In the genomic region with DNA sequence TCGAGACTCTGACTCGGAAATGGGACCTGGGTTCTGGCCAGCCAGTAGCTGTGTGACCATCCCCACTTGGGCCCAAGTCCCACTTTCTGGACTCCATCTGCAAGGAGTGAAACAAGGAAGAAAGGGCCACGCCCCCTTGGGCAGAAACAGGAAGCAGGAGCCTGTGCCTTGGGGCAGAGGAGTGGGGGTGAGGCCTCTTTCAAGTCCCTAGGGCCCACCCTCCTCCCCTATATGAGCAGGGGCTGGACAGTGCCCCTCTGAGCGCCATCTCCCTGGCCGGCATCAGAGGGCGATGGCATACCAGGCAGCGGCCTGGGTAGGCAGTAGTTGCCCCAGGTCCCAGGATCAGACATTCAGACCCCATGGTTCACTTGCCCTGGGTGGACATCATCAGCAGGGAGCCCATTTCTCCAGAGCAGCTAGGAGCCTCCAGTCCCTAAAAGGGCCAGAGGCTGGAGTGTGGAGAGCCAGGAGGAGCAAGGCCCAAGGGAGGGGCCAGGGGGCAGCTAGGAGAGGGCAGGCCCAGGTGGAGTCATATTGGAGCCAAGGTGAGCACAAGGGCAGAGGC, we compare ENCODE assay signal across 8 cellular contexts. TPM values are rescaled to one million over a fixed set of nuclear protein-coding genes. Genes with fewer than 3 reads are reported as not detected.
DNase-seq lines count a peak whose midpoint lies in the region; ATAC-seq, FAIRE-seq and TF ChIP-seq lines count a peak whose summit lies in the region.

No MANE protein-coding gene starts in this region.

- peak overlapping the region; percentile 3 for H3K56ac ChIP-seq in H1 (replicated peaks; ENCODE audit: insufficient read length, low read depth, low read length)

- H3K4me1 ChIP-seq in H1 (replicated peaks in 1 of 4; ENCODE audit: control insufficient read depth in 3 of 4, insufficient read depth in 4 of 4, low read length in 3 of 4) (peaks cover 0 to 50% (median 38%) of the 10 kb centered on the region in 4 experiments; a peak in 6 of 7 replicates), muscle layer of colon (ENCODE audit: insufficient read depth, low read length) (peaks cover 63% of the 10 kb centered on the region)

- TF ChIP-seq CTCF in AG09309 (IDR thresholded peaks at IDR 0.05; ENCODE audit: control insufficient read depth, insufficient read depth, low read depth, low read length, missing control alignments) = peak; percentile 8
- peak; percentile 14 for TF ChIP-seq CTCF in NB4 (IDR thresholded peaks at IDR 0.05; ENCODE audit: low read depth, low read length)
- peak; percentile 10 to 24 (median 19) for TF ChIP-seq CTCF in H1 (IDR thresholded peaks at IDR 0.05; ENCODE audit: control extremely low read depth in 1 of 3, insufficient read depth in 1 of 3, low read depth in 1 of 3, low read length in 3 of 3)

- H3K23ac ChIP-seq in H1 (ENCODE audit: insufficient read length) = no peak overlapping the region

- peak overlapping the region in 1 of 4 experiments; percentile 40; a peak in 2 of 7 replicates for H3K9ac ChIP-seq in H1 (replicated peaks in 1 of 4; ENCODE audit: extremely low read depth in 1 of 4, low read depth in 3 of 4, low read length in 3 of 4)
- H3K9ac ChIP-seq in muscle layer of colon (ENCODE audit: low read length) = peak overlapping the region; percentile 71

- H4K20me1 ChIP-seq in H1 (replicated peaks in 1 of 2; ENCODE audit: control insufficient read depth in 1 of 2, insufficient read depth in 2 of 2, low read length in 2 of 2) = peaks cover 43 to 56% of the 10 kb centered on the region in 2 experiments

- peak overlapping the region; percentile 18; the same call in 1 of the 2 replicates for H2BK12ac ChIP-seq in H1 (ENCODE audit: low read depth, low read length)

- H3K4me2 ChIP-seq in H1 (ENCODE audit: insufficient read depth in 1 of 2, low read depth in 2 of 2, low read length in 2 of 2) = no peak overlapping the region

- H2BK15ac ChIP-seq in H1 (ENCODE audit: low read length) = peak overlapping the region; percentile 6; the same call in 1 of the 2 replicates

- DNase-seq in AG09309 (ENCODE audit: low read depth) (no peak), NB4 (ENCODE audit: low read depth) (peak; percentile 76), H1 (ENCODE audit: low read depth in 1 of 2, low spot score in 2 of 2) (no peak), DMS 273 (lab: John Stamatoyannopoulos, UW; ENCODE audit: unreplicated experiment) (no peak), NCI-H1417 treated with DMSO at 0.1 percent for 48 hours (lab: John Stamatoyannopoulos, UW) (no peak), NCI-H128 (lab: John Stamatoyannopoulos, UW; ENCODE audit: unreplicated experiment) (no peak)
- DNase-seq in stimulated activated naive CD8-positive, alpha-beta T cell treated with anti-CD3 and anti-CD28 coated beads, Interleukin-15, amount 100 ng/mL, for 72 hours = no peak

- no peak for TF ChIP-seq POLR2A in NB4 (IDR thresholded peaks at IDR 0.05; ENCODE audit: extremely low read depth, insufficient read length)
- no peak for TF ChIP-seq POLR2A in H1 (IDR thresholded peaks at IDR 0.05; ENCODE audit: control extremely low read depth in 1 of 2, low read depth in 2 of 2, low read length in 2 of 2)

- no peak overlapping the region for H3K4me3 ChIP-seq in AG09309 (ENCODE audit: control insufficient read depth, low read depth, low read length)
- H3K4me3 ChIP-seq in NB4 (ENCODE audit: low read depth, low read length) = no peak overlapping the region
- H3K4me3 ChIP-seq in H1 (ENCODE audit: extremely low read depth in 1 of 4, insufficient read depth in 2 of 4, low read depth in 3 of 4, low read length in 4 of 4) = no peak overlapping the region
- no peak overlapping the region for H3K4me3 ChIP-seq in muscle layer of colon (ENCODE audit: low read depth in 1 of 2, low read length in 2 of 2)

- H3K79me2 ChIP-seq in H1 (ENCODE audit: control insufficient read depth in 1 of 2, insufficient read depth in 2 of 2, low read length in 2 of 2) = peaks cover 15 to 98% of the 10 kb centered on the region in 2 experiments; a peak in 3 of 4 replicates

- H2AK5ac ChIP-seq in H1 (ENCODE audit: low read depth, low read length) = peak overlapping the region; percentile 65; the same call in 1 of the 2 replicates

- no peak for TF ChIP-seq EP300 in H1 (IDR thresholded peaks at IDR 0.05; ENCODE audit: borderline replicate concordance in 1 of 2, low read depth in 2 of 2, low read length in 2 of 2)

- H3K23me2 ChIP-seq in H1 (ENCODE audit: low read depth, low read length) = no peaks in the 10 kb centered on the region

- no peaks in the 10 kb centered on the region for H3K9me3 Mint-ChIP-seq in stimulated activated naive CD8-positive, alpha-beta T cell treated with anti-CD3 and anti-CD28 coated beads, Interleukin-15, amount 100 ng/mL, for 72 hours

- peak overlapping the region; percentile 36 for H2BK5ac ChIP-seq in H1 (ENCODE audit: low read depth, low read length)

- H3K27me3 Mint-ChIP-seq in stimulated activated naive CD8-positive, alpha-beta T cell treated with anti-CD3 and anti-CD28 coated beads, Interleukin-15, amount 100 ng/mL, for 72 hours = peaks cover 46% of the 10 kb centered on the region

- no peak overlapping the region for H2AFZ ChIP-seq in H1 (ENCODE audit: low read length)

- peaks cover 11% of the 10 kb centered on the region for H3K4me1 Mint-ChIP-seq in stimulated activated naive CD8-positive, alpha-beta T cell treated with anti-CD3 and anti-CD28 coated beads, Interleukin-15, amount 100 ng/mL, for 72 hours

- no peak overlapping the region for H2BK120ac ChIP-seq in H1 (replicated peaks; ENCODE audit: low read depth, low read length)

- H3K18ac ChIP-seq in H1 (ENCODE audit: extremely low read depth, low read length) = 0 out of 2 replicates have a peak overlapping the region, but pooled peaks have one; percentile 13

- H3K27ac Mint-ChIP-seq in stimulated activated naive CD8-positive, alpha-beta T cell treated with anti-CD3 and anti-CD28 coated beads, Interleukin-15, amount 100 ng/mL, for 72 hours = peak overlapping the region in 1 of 2 donors; percentile 28

- CTCF ChIA-PET in H1 (lab: Charles Lee; ENCODE audit: partially characterized antibody) = interaction anchor here (1.4 to 15.7 kb wide), 3 partner anchors 9 to 141 kb away, joined by 6 to 236 read pairs (median 10); no protein-coding TSS in a partner anchor

- peak overlapping the region; percentile 72; the same call in 1 of the 2 replicates for H2BK20ac ChIP-seq in H1 (ENCODE audit: low read length)

- H3K4me3 Mint-ChIP-seq in stimulated activated naive CD8-positive, alpha-beta T cell treated with anti-CD3 and anti-CD28 coated beads, Interleukin-15, amount 100 ng/mL, for 72 hours = no peak overlapping the region

- H3K9me3 ChIP-seq in H1 (ENCODE audit: insufficient read depth in 2 of 2, low read depth in 1 of 2, low read length in 1 of 2) (no peaks in the 10 kb centered on the region), muscle layer of colon (ENCODE audit: low read length) (no peaks in the 10 kb centered on the region)

- POLR2A ChIA-PET in H1 (lab: Charles Lee; ENCODE audit: partially characterized antibody) = interaction anchor here (1.0 to 22.7 kb wide), 4 partner anchors 5 to 189 kb away, joined by 3 to 375 read pairs (median 189); a partner anchor contains a TSS

- H3K27ac ChIP-seq in H1 (ENCODE audit: low read depth, low read length) (peak overlapping the region; percentile 73), muscle layer of colon (ENCODE audit: low read depth, low read length) (peak overlapping the region; percentile 83)

- no peak for FAIRE-seq in H1 (lab: Jason Lieb, UNC)

- peak overlapping the region; percentile 66 for H4K91ac ChIP-seq in H1 (replicated peaks; ENCODE audit: insufficient read length, low read length)

- no peak overlapping the region for H3K4ac ChIP-seq in H1 (replicated peaks; ENCODE audit: insufficient read length, low read depth, low read length)

- H3K14ac ChIP-seq in H1 (ENCODE audit: insufficient read length) = no peak overlapping the region

- 95% methylated on average over 7 of the region's 7 CpGs; no CpG with 5 or more reads in 1 of the 2 experiments for WGBS in H1 (ENCODE audit: extremely low coverage in 1 of 2, insufficient coverage in 1 of 2, insufficient read length in 1 of 2, insufficient replicate concordance in 2 of 2, low coverage in 1 of 2, low lambda C conversion rate in 2 of 2, missing lambda C conversion rate in 1 of 2), 2 experiments

- H3K27me3 ChIP-seq in H1 (replicated peaks in 1 of 4; ENCODE audit: control insufficient read depth in 3 of 4, extremely low read depth in 1 of 4, insufficient read depth in 3 of 4, low read length in 3 of 4) = no peaks in the 10 kb centered on the region
- no peaks in the 10 kb centered on the region for H3K27me3 ChIP-seq in muscle layer of colon (ENCODE audit: control insufficient read depth in 1 of 2, insufficient read depth in 2 of 2, low read length in 2 of 2)

- no peak overlapping the region for H4K8ac ChIP-seq in H1 (ENCODE audit: extremely low read depth, insufficient read depth, low read length)

- no peak for ATAC-seq in stimulated activated naive CD8-positive, alpha-beta T cell treated with anti-CD3 and anti-CD28 coated beads, Interleukin-15, amount 100 ng/mL, for 72 hours

- H3K36me3 ChIP-seq in H1 (ENCODE audit: control insufficient read depth in 2 of 4, insufficient read depth in 4 of 4, low read length in 3 of 4) (peaks cover 0 to 25% (median 10%) of the 10 kb centered on the region in 4 experiments; a peak in 6 of 8 replicates), muscle layer of colon (ENCODE audit: insufficient read depth, low read length) (peaks cover 13% of the 10 kb centered on the region)

- H4K5ac ChIP-seq in H1 (ENCODE audit: insufficient read length, low read depth, low read length) = peak overlapping the region; percentile 2

- peaks cover 29% of the 10 kb centered on the region for H3K79me1 ChIP-seq in H1 (ENCODE audit: low read depth, low read length)

- peak; percentile 40 to 47 for TF ChIP-seq RAD21 in H1 (IDR thresholded peaks at IDR 0.05 in 1 of 2, conservative IDR thresholded peaks at IDR 0.05 in 1 of 2; ENCODE audit: low read depth in 2 of 2, low read length in 2 of 2)

RNA-seq across cellular contexts. Expression of a gene that starts 7.1 kb away (rescaled TPM):
- 103 and 105 TPM in 2 replicates for total RNA-seq in H1 (2021; fragmentation: NEBNext Ultra II Directional; extraction: Animal tissue kit (Norgen Biotek cat#: 25700))
- 59.8 and 93.8 TPM in 2 replicates for polyA plus RNA-seq in H1 (2011; rRNA removed)
- polyA plus RNA-seq in H1 (2011; cell fraction: cytosol; rRNA removed) = 51.9 TPM
- polyA plus RNA-seq in H1 (2011; cell fraction: nucleus; rRNA removed) = 130 TPM
- polyA plus RNA-seq in H1 (2012, experiment 1 of 2) = 42.6 to 68.8 TPM (median 64.7 TPM) in 4 replicates
- 54.8 TPM for polyA plus RNA-seq in H1 (2012, experiment 2 of 2)
- polyA plus RNA-seq in H1 (2013, experiment 1 of 2) = 83.5 TPM
- polyA plus RNA-seq in H1 (2013, experiment 2 of 2) = 83.4 TPM
- 19.1 and 21.8 TPM in 2 replicates for polyA minus RNA-seq in H1 (2011; rRNA and poly(A)+ RNA removed)
- polyA minus RNA-seq in H1 (2011; cell fraction: cytosol; rRNA and poly(A)+ RNA removed) = 43.2 TPM
- polyA minus RNA-seq in H1 (2011; cell fraction: nucleus; rRNA and poly(A)+ RNA removed) = 75.0 TPM

RNA-seq across cellular contexts. Expression of a gene that starts 25.5 kb away (rescaled TPM):
- not detected in 2 replicates for total RNA-seq in H1 (2021; fragmentation: NEBNext Ultra II Directional; extraction: Animal tissue kit (Norgen Biotek cat#: 25700))
- not detected in 2 replicates for polyA plus RNA-seq in H1 (2011; rRNA removed)
- polyA plus RNA-seq in H1 (2011; cell fraction: cytosol; rRNA removed) = not detected
- not detected for polyA plus RNA-seq in H1 (2011; cell fraction: nucleus; rRNA removed)
- not detected in 4 replicates for polyA plus RNA-seq in H1 (2012, experiment 1 of 2)
- polyA plus RNA-seq in H1 (2012, experiment 2 of 2) = not detected
- not detected for polyA plus RNA-seq in H1 (2013, experiment 1 of 2)
- not detected for polyA plus RNA-seq in H1 (2013, experiment 2 of 2)
- not detected in 2 replicates for polyA minus RNA-seq in H1 (2011; rRNA and poly(A)+ RNA removed)
- not detected for polyA minus RNA-seq in H1 (2011; cell fraction: cytosol; rRNA and poly(A)+ RNA removed)
- not detected for polyA minus RNA-seq in H1 (2011; cell fraction: nucleus; rRNA and poly(A)+ RNA removed)

RNA-seq across cellular contexts. Expression of a gene that starts 37.3 kb away (rescaled TPM):
- not detected in 2 replicates for total RNA-seq in H1 (2021; fragmentation: NEBNext Ultra II Directional; extraction: Animal tissue kit (Norgen Biotek cat#: 25700))
- polyA plus RNA-seq in H1 (2011; rRNA removed) = not detected in 2 replicates
- polyA plus RNA-seq in H1 (2011; cell fraction: cytosol; rRNA removed) = not detected
- polyA plus RNA-seq in H1 (2011; cell fraction: nucleus; rRNA removed) = not detected
- not detected in 4 replicates for polyA plus RNA-seq in H1 (2012, experiment 1 of 2)
- not detected for polyA plus RNA-seq in H1 (2012, experiment 2 of 2)
- not detected for polyA plus RNA-seq in H1 (2013, experiment 1 of 2)
- polyA plus RNA-seq in H1 (2013, experiment 2 of 2) = not detected
- polyA minus RNA-seq in H1 (2011; rRNA and poly(A)+ RNA removed) = not detected in 2 replicates
- not detected for polyA minus RNA-seq in H1 (2011; cell fraction: cytosol; rRNA and poly(A)+ RNA removed)
- not detected for polyA minus RNA-seq in H1 (2011; cell fraction: nucleus; rRNA and poly(A)+ RNA removed)
